1 cellular context compared by ENCODE assay signal in genomic region chrY:22915069-22915468, GRCh38.
A peak's percentile ranks its signal among the peaks of the same experiment; 100 is the strongest.
DNase-seq lines count a peak whose midpoint lies in the region; ATAC-seq and TF ChIP-seq lines count a peak whose summit lies in the region.
"Not testable (repeated sequence)": the region's sequence is repeated elsewhere in the genome, so short reads cannot be mapped to it uniquely, and the experiment has no call there.

No MANE protein-coding gene starts in this region.

- TF ChIP-seq CTCF in body of pancreas (IDR thresholded peaks at IDR 0.05): not testable (repeated sequence)

- H3K4me1 ChIP-seq in body of pancreas: not testable (repeated sequence)

- WGBS in body of pancreas, 2 donors: no CpG with 5 or more reads among the region's 2 CpGs

- intact Hi-C loops in body of pancreas (cut with DNase I): not testable (repeated sequence)

- not testable (repeated sequence) for H3K27me3 ChIP-seq in body of pancreas

- DNase-seq in body of pancreas: not testable (repeated sequence)

- H3K27ac ChIP-seq in body of pancreas: not testable (repeated sequence)

- H3K36me3 ChIP-seq in body of pancreas (replicated peaks in 1 of 2; ENCODE audit: insufficient read depth in 1 of 2, low read depth in 2 of 2): not testable (repeated sequence)

- not testable (repeated sequence) for H3K4me3 ChIP-seq in body of pancreas

- not testable (repeated sequence) for TF ChIP-seq POLR2A in body of pancreas (IDR thresholded peaks at IDR 0.05)

- not testable (repeated sequence) for H3K9me3 ChIP-seq in body of pancreas

- peak; percentile 94 for ATAC-seq in body of pancreas
